Comparison of ENCODE assay signal across 8 cellular contexts in genomic region chr9:84668204-84669007, GRCh38. TPM values are rescaled to one million over a fixed set of nuclear protein-coding genes. Genes with fewer than 3 reads are reported as not detected.
DNase-seq lines count a peak whose midpoint lies in the region; ATAC-seq and TF ChIP-seq lines count a peak whose summit lies in the region.

No MANE protein-coding gene starts in this region.

- peaks cover 70% of the 10 kb centered on the region for H3K27me3 ChIP-seq in ectodermal cell (ENCODE audit: control insufficient read depth, insufficient read depth, low read length, poor library complexity, severe bottlenecking)

- TF ChIP-seq CTCF in LNCAP (IDR thresholded peaks at IDR 0.05) (peak; percentile 76), lower leg skin (IDR thresholded peaks at IDR 0.05) (no peak)

- H3K36me3 ChIP-seq in ectodermal cell (ENCODE audit: control insufficient read depth, insufficient read depth, low read length) = no peaks in the 10 kb centered on the region

- ATAC-seq in GM21619 (IDR thresholded peaks at IDR 0.05; ENCODE audit: unreplicated experiment) = peak; percentile 75

- peaks cover 62% of the 10 kb centered on the region for H3K27me3 Mint-ChIP-seq in T-helper 2 cell treated with Interferon-gamma antibody and Interleukin-4, amounts not matched to agents 5 μg/mL and 100 μg/mL, for 36 hours (ENCODE audit: low read depth)

- H3K4me1 ChIP-seq in ectodermal cell (ENCODE audit: control insufficient read depth, insufficient read depth, low read length) = peaks cover 7% of the 10 kb centered on the region

- no peaks in the 10 kb centered on the region for H3K4me1 Mint-ChIP-seq in T-helper 2 cell treated with Interferon-gamma antibody and Interleukin-4, amounts not matched to agents 5 μg/mL and 100 μg/mL, for 36 hours (ENCODE audit: low read depth)

- peak; percentile 91 for DNase-seq in ELF-1 (ENCODE audit: low read depth, low spot score)
- DNase-seq in T-helper 2 cell treated with Interferon-gamma antibody and Interleukin-4, amounts not matched to agents 5 μg/mL and 100 μg/mL, for 36 hours (ENCODE audit: low spot score) = peak; percentile 23
- peak; percentile 46 to 92 for DNase-seq in lower leg skin (ENCODE audit: low spot score in 2 of 2)
- DNase-seq in stimulated activated CD8-positive, alpha-beta memory T cell treated with anti-CD3 and anti-CD28 coated beads, Interleukin-12 subunit alpha, Interleukin-12 subunit beta, amount 100 ng/mL, for 24 hours (ENCODE audit: extremely low read depth) = peak; percentile 3
- no peak for DNase-seq in Kasumi-1 (lab: John Stamatoyannopoulos, UW)

- no peak overlapping the region for H3K27ac ChIP-seq in ectodermal cell (ENCODE audit: insufficient read depth, low read depth, low read length, poor library complexity, severe bottlenecking)

- H3K9me3 Mint-ChIP-seq in T-helper 2 cell treated with Interferon-gamma antibody and Interleukin-4, amounts not matched to agents 5 μg/mL and 100 μg/mL, for 36 hours = no peaks in the 10 kb centered on the region

- no peaks in the 10 kb centered on the region for H3K36me3 Mint-ChIP-seq in T-helper 2 cell treated with Interferon-gamma antibody and Interleukin-4, amounts not matched to agents 5 μg/mL and 100 μg/mL, for 36 hours (ENCODE audit: low read depth)

- no peak for TF ChIP-seq POLR2A in lower leg skin (IDR thresholded peaks at IDR 0.05)

- H3K27ac Mint-ChIP-seq in T-helper 2 cell treated with Interferon-gamma antibody and Interleukin-4, amounts not matched to agents 5 μg/mL and 100 μg/mL, for 36 hours = no peak overlapping the region

- H3K9me3 ChIP-seq in ectodermal cell (ENCODE audit: control insufficient read depth, low read length) = no peaks in the 10 kb centered on the region

- WGBS in ectodermal cell, 2 experiments = 0 to 1% methylated on average over 76 of the region's 76 CpGs
- 0 to 1% methylated on average over 64 to 67 of the region's 76 CpGs for WGBS in lower leg skin, 2 donors

- intact Hi-C loops in lower leg skin (cut with DNase I; ENCODE audit: low total_unique reads) = no loop called here

- H3K4me3 ChIP-seq in ectodermal cell (ENCODE audit: insufficient read depth, low read depth, low read length) (peak overlapping the region; percentile 38), lower leg skin (ENCODE audit: low read depth, poor library complexity, severe bottlenecking) (peak overlapping the region; percentile 26)

- H3K4me3 Mint-ChIP-seq in T-helper 2 cell treated with Interferon-gamma antibody and Interleukin-4, amounts not matched to agents 5 μg/mL and 100 μg/mL, for 36 hours = peak overlapping the region; percentile 35

RNA-seq across cellular contexts. Expression of gene NTRK2, which starts 1.1 kb away (rescaled TPM):
- 17.0 TPM for polyA plus RNA-seq in ectodermal cell (2013, experiment 1 of 4)
- polyA plus RNA-seq in ectodermal cell (2013, experiment 2 of 4) = 9.9 TPM
- polyA plus RNA-seq in ectodermal cell (2013, experiment 3 of 4) = 19.2 TPM
- 20.3 TPM for polyA plus RNA-seq in ectodermal cell (2013, experiment 4 of 4)
- total RNA-seq in lower leg skin = 10 to 100 TPM in 2 of 4 donors, 1 to 10 TPM in 2; 6.2 to 16.3 (median 10.3) TPM

Comparison
In these comparisons a context has a peak if more than half of its experiments do, and no peak if none do; other contexts are left out.
1. DNase-seq: peak in ELF-1 (single experiment), T-helper 2 cell treated with Interferon-gamma antibody and Interleukin-4, amounts not matched to agents 5 μg/mL and 100 μg/mL, for 36 hours (single experiment), lower leg skin (2 of 2) and stimulated activated CD8-positive, alpha-beta memory T cell treated with anti-CD3 and anti-CD28 coated beads, Interleukin-12 subunit alpha, Interleukin-12 subunit beta, amount 100 ng/mL, for 24 hours (single experiment); none in Kasumi-1 (0 of 2).